15 cellular contexts compared by ENCODE assay signal in genomic region chr19:16260160-16260793, GRCh38.
DNase-seq lines count a peak whose midpoint lies in the region; ATAC-seq, FAIRE-seq and TF ChIP-seq lines count a peak whose summit lies in the region.
"Had no signal": no experiment of that assay in that cellular context is flagged by ENCODE, and none has a peak within 500 bp of the region (broad histone marks: within the 10 kb centered on the region; RNA-seq: fewer than 3 reads in every experiment).

No MANE protein-coding gene starts in this region.

- SMC1A ChIA-PET in GM12878 (lab: Charles Lee; ENCODE audit: uncharacterized antibody, unreplicated experiment): interaction anchor here (1.0 to 2.4 kb wide), 3 partner anchors 24 to 122 kb away, joined by 3 to 6 read pairs (median 3); no protein-coding TSS in a partner anchor

- intact Hi-C loops in GM12878 (cut with micrococcal nuclease; ENCODE audit: unreplicated experiment): no loop called here

- RAD21 ChIA-PET in GM12878 (lab: Charles Lee; ENCODE audit: unreplicated experiment): interaction anchor here (0.6 to 1.3 kb wide), 3 partner anchors 12 to 123 kb away, joined by 3 read pairs; no protein-coding TSS in a partner anchor

- peak overlapping the region; percentile 27 for H3K27ac ChIP-seq in GM12878 (ENCODE audit: control insufficient read depth, insufficient read depth)
- H3K27ac ChIP-seq: SJCRH30 had no signal

- H3K4me3 ChIP-seq in GM12878 (no peak overlapping the region), mucosa of stomach (ENCODE audit: low read length) (no peak overlapping the region)
- H3K4me3 ChIP-seq: SJCRH30 had no signal

- in situ Hi-C loops in GM12878 (cut with MboI): no loop called here

- TF ChIP-seq RAD21 in GM12878 (IDR thresholded peaks at IDR 0.05; ENCODE audit: insufficient read depth, low read depth, low read length): no peak

- H3K9me3 Mint-ChIP-seq in stimulated activated naive CD8-positive, alpha-beta T cell treated with anti-CD3 and anti-CD28 coated beads, Interleukin-15, amount 100 ng/mL, for 72 hours: peaks cover 0 to 5% of the 10 kb centered on the region in 2 donors
- H3K9me3 Mint-ChIP-seq: activated T-cell treated with anti-CD3 and anti-CD28 coated beads, Interleukin-2, amount 50 U/mL, for 72 hours; stimulated activated naive CD8-positive, alpha-beta T cell treated with anti-CD3 and anti-CD28 coated beads, Interleukin-15, Interleukin-2, amounts not matched to agents 100 ng/mL and 50 ng/mL, for 24 hours had no signal

- CTCF ChIA-PET in GM12878 (lab: Yijun Ruan, JAX): interaction anchor here (1.6 kb wide), 1 partner anchor 122 kb away, joined by 4 read pairs; no protein-coding TSS in a partner anchor

- WGBS in GM12878 (ENCODE audit: insufficient coverage, insufficient replicate concordance, low lambda C conversion rate, missing lambda C conversion rate): 30% methylated on average over 4 of the region's 4 CpGs

- FAIRE-seq in GM12878 (lab: Jason Lieb, UNC) (no peak), D721Med (lab: Jason Lieb, UNC) (no peak)
- FAIRE-seq: small intestine had no signal

- ATAC-seq in stimulated activated naive CD8-positive, alpha-beta T cell treated with anti-CD3 and anti-CD28 coated beads, Interleukin-15, amount 100 ng/mL, for 72 hours: peak; percentile 13
- no peak for ATAC-seq in stimulated activated naive CD8-positive, alpha-beta T cell treated with anti-CD3 and anti-CD28 coated beads, Interleukin-15, Interleukin-2, amounts not matched to agents 100 U/mL and 50 U/mL, for 24 hours
- no peak for ATAC-seq in GM12878
- ATAC-seq: activated T-cell treated with anti-CD3 and anti-CD28 coated beads, Interleukin-2, amount 50 U/mL, for 72 hours had no signal

- H3K27me3 Mint-ChIP-seq in stimulated activated naive CD8-positive, alpha-beta T cell treated with anti-CD3 and anti-CD28 coated beads, Interleukin-15, amount 100 ng/mL, for 72 hours: peaks cover 36% of the 10 kb centered on the region

- POLR2A ChIA-PET in GM12878 (lab: Charles Lee): interaction anchor here (0.9 to 1.6 kb wide), 3 partner anchors 8 to 68 kb away, joined by 3 to 4 read pairs (median 3); partner anchors contain the start of gene KLF2

- H3K4me3 Mint-ChIP-seq in stimulated activated naive CD8-positive, alpha-beta T cell treated with anti-CD3 and anti-CD28 coated beads, Interleukin-15, amount 100 ng/mL, for 72 hours: no peak overlapping the region
- H3K4me3 Mint-ChIP-seq: activated T-cell treated with anti-CD3 and anti-CD28 coated beads, Interleukin-2, amount 50 U/mL, for 72 hours; stimulated activated naive CD8-positive, alpha-beta T cell treated with anti-CD3 and anti-CD28 coated beads, Interleukin-15, Interleukin-2, amounts not matched to agents 100 ng/mL and 50 ng/mL, for 24 hours had no signal

- no peaks in the 10 kb centered on the region; the same call in 2 of the 3 replicates for H3K9me3 ChIP-seq in GM12878 (replicated peaks; ENCODE audit: control insufficient read depth, insufficient read depth, low read length)
- no peaks in the 10 kb centered on the region for H3K9me3 ChIP-seq in mucosa of stomach (ENCODE audit: control insufficient read depth, low read length)
- H3K9me3 ChIP-seq: SJCRH30 had no signal

- TF ChIP-seq EP300 in GM12878 (IDR thresholded peaks at IDR 0.05; ENCODE audit: borderline replicate concordance in 1 of 2, control insufficient read depth in 1 of 2, low read depth in 2 of 2, low read length in 2 of 2): no peak

- H3K4me1 ChIP-seq in GM12878 (ENCODE audit: control insufficient read depth, insufficient read depth, low read length) (peaks cover 47% of the 10 kb centered on the region), mucosa of stomach (ENCODE audit: control insufficient read depth, insufficient read depth, low read length) (peaks cover 64% of the 10 kb centered on the region)
- H3K4me1 ChIP-seq: SJCRH30 had no signal

- H3K79me2 ChIP-seq in GM12878 (ENCODE audit: control insufficient read depth, insufficient read depth, low read length): no peaks in the 10 kb centered on the region

- no peak for TF ChIP-seq CTCF in GM12878 (IDR thresholded peaks at IDR 0.05 in 2 of 3, conservative IDR thresholded peaks at IDR 0.05 in 1 of 3; ENCODE audit: control insufficient read depth in 2 of 3, extremely low read depth in 1 of 3, insufficient read depth in 1 of 3, low read depth in 3 of 3, low read length in 3 of 3)
- no peak for TF ChIP-seq CTCF in D721Med (IDR thresholded peaks at IDR 0.05; ENCODE audit: insufficient read depth, missing control alignments)

- no peak overlapping the region for H2AFZ ChIP-seq in GM12878 (ENCODE audit: control insufficient read depth, low read depth, low read length)

- H3K27ac Mint-ChIP-seq in stimulated activated naive CD8-positive, alpha-beta T cell treated with anti-CD3 and anti-CD28 coated beads, Interleukin-15, amount 100 ng/mL, for 72 hours: no peak overlapping the region
- H3K27ac Mint-ChIP-seq: activated T-cell treated with anti-CD3 and anti-CD28 coated beads, Interleukin-2, amount 50 U/mL, for 72 hours; stimulated activated naive CD8-positive, alpha-beta T cell treated with anti-CD3 and anti-CD28 coated beads, Interleukin-15, Interleukin-2, amounts not matched to agents 100 ng/mL and 50 ng/mL, for 24 hours had no signal

- no peak overlapping the region for H3K9ac ChIP-seq in GM12878 (ENCODE audit: control insufficient read depth, insufficient read depth, low read length)
- H3K9ac ChIP-seq in mucosa of stomach (ENCODE audit: low read length): peak overlapping the region; percentile 84

- H3K27me3 ChIP-seq in GM12878 (replicated peaks in 1 of 2; ENCODE audit: control insufficient read depth in 2 of 2, insufficient read depth in 2 of 2, low read length in 1 of 2) (peaks cover 0 to 2% of the 10 kb centered on the region in 2 experiments; a peak in 3 of 4 replicates), mucosa of stomach (ENCODE audit: control insufficient read depth, insufficient read depth, low read length) (no peaks in the 10 kb centered on the region)

- H4K20me1 ChIP-seq in GM12878 (ENCODE audit: control insufficient read depth, insufficient read depth): no peaks in the 10 kb centered on the region

- no peaks in the 10 kb centered on the region for H3K36me3 ChIP-seq in GM12878 (ENCODE audit: control insufficient read depth in 2 of 2, insufficient read depth in 2 of 2, low read length in 1 of 2)
- H3K36me3 ChIP-seq in mucosa of stomach (ENCODE audit: control insufficient read depth, insufficient read depth, low read length): no peaks in the 10 kb centered on the region
- H3K36me3 ChIP-seq: SJCRH30 had no signal

- peaks cover 57% of the 10 kb centered on the region for H3K4me1 Mint-ChIP-seq in stimulated activated naive CD8-positive, alpha-beta T cell treated with anti-CD3 and anti-CD28 coated beads, Interleukin-15, amount 100 ng/mL, for 72 hours

- BruUV-seq in GM12878 (replicated peaks; lab: Mats Ljungman, UMichigan): no TSS peak

- no peak for TF ChIP-seq POLR2A in GM12878 (IDR thresholded peaks at IDR 0.05; ENCODE audit: low read depth, low read length)

- 0 out of 2 replicates have a peak overlapping the region, but pooled peaks have one; percentile 31 for H3K4me2 ChIP-seq in GM12878 (ENCODE audit: control insufficient read depth, insufficient read depth)

- no peak for DNase-seq in stimulated activated naive CD8-positive, alpha-beta T cell treated with anti-CD3 and anti-CD28 coated beads, Interleukin-15, amount 100 ng/mL, for 72 hours
- no peak for DNase-seq in stimulated activated naive CD8-positive, alpha-beta T cell treated with anti-CD3 and anti-CD28 coated beads, Interleukin-15, Interleukin-2, amounts not matched to agents 100 U/mL and 50 U/mL, for 24 hours
- DNase-seq in GM12878 (ENCODE audit: low read depth, low spot score) (no peak), D721Med (ENCODE audit: insufficient read length, low spot score) (no peak), pons (ENCODE audit: low spot score) (no peak), CD1c-positive myeloid dendritic cell (ENCODE audit: extremely low spot score) (no peak)
- DNase-seq in activated effector memory CD4-positive, alpha-beta T cell treated with Interleukin-2 at 50 U/mL for 16 hours: no peak
- DNase-seq: activated T-cell treated with anti-CD3 and anti-CD28 coated beads, Interleukin-2, amount 50 U/mL, for 72 hours; amniotic stem cell; midbrain; NCI-H1105 treated with DMSO at 0.1 percent for 48 hours; SJCRH30; small intestine had no signal

TF ChIP-seq in GM12878, 131 proteins besides CTCF, POLR2A, EP300 and RAD21:
- peak; percentile 29; the same call in 1 of the 2 replicates for TF ChIP-seq IKZF1 (conservative IDR thresholded peaks at IDR 0.05)
- no peak for TF ChIP-seq IRF5 (IDR thresholded peaks at IDR 0.05; ENCODE audit: borderline replicate concordance)
- TF ChIP-seq ZNF217 (IDR thresholded peaks at IDR 0.05): peak; percentile 44; the same call in 1 of the 2 replicates
- TF ChIP-seq RUNX3 (IDR thresholded peaks at IDR 0.05; ENCODE audit: low read length): 0 out of 2 replicates have a peak, but pooled peaks have one; percentile 2
- no peak for TF ChIP-seq HDAC6 (IDR thresholded peaks at IDR 0.05; ENCODE audit: unreplicated experiment)
- peak; percentile 94; the same call in 1 of the 2 replicates for TF ChIP-seq CHD4 (IDR thresholded peaks at IDR 0.05)
- TF ChIP-seq RCOR1 (conservative IDR thresholded peaks at IDR 0.05; ENCODE audit: low read depth, low read length): 0 out of 2 replicates have a peak, but pooled peaks have one; percentile 36
- peak; percentile 89 for TF ChIP-seq SMARCA5 (IDR thresholded peaks at IDR 0.05)
- TF ChIP-seq HDAC2 (IDR thresholded peaks at IDR 0.05): peak; percentile 93; the same call in 1 of the 2 replicates
- TF ChIP-seq KDM1A (IDR thresholded peaks at IDR 0.05; ENCODE audit: borderline replicate concordance): peak; percentile 85; the same call in 1 of the 2 replicates
